In genomic region chr2:99948010-99948409, GRCh38 we compare ENCODE assay signal across 24 cellular contexts.
DNase-seq lines count a peak whose midpoint lies in the region; ATAC-seq and TF ChIP-seq lines count a peak whose summit lies in the region.
"Had no signal": no experiment of that assay in that cellular context is flagged by ENCODE, and none has a peak within 500 bp of the region (broad histone marks: within the 10 kb centered on the region; RNA-seq: fewer than 3 reads in every experiment).

No MANE protein-coding gene starts in this region.

- H4K8ac ChIP-seq in IMR-90 (ENCODE audit: low read depth in 2 of 2, low read length in 2 of 2) = no peak overlapping the region

- CTCF ChIA-PET in IMR-90 (lab: Yijun Ruan, JAX) = no interaction called here

- peaks cover 9% of the 10 kb centered on the region for H3K9me1 ChIP-seq in IMR-90 (ENCODE audit: insufficient read depth, low read length)

- no peak overlapping the region for H2BK5ac ChIP-seq in IMR-90 (ENCODE audit: low read depth, low read length, poor library complexity, severe bottlenecking)

- no peak overlapping the region for H4K5ac ChIP-seq in IMR-90 (ENCODE audit: low read depth, low read length)

- H2AK9ac ChIP-seq in IMR-90 (replicated peaks; ENCODE audit: low read depth, low read length, poor library complexity) = no peak overlapping the region

- H2AFZ ChIP-seq in IMR-90 (replicated peaks; ENCODE audit: low read length, poor library complexity) = no peak overlapping the region

- no peak overlapping the region for H3K4me3 Mint-ChIP-seq in stimulated activated effector memory CD8-positive, alpha-beta T cell treated with anti-CD3 and anti-CD28 coated beads, Interleukin-12 subunit alpha, Interleukin-12 subunit beta, amount 100 ng/mL, for 72 hours
- H3K4me3 Mint-ChIP-seq: CD14-positive monocyte; CD4-positive, alpha-beta memory T cell; CD4-positive, CD25-positive, alpha-beta regulatory T cell; CD8-positive, alpha-beta memory T cell had no signal

- no peaks in the 10 kb centered on the region for H3K27me3 ChIP-seq in IMR-90 (ENCODE audit: control insufficient read depth, insufficient read depth, low read length)
- no peaks in the 10 kb centered on the region for H3K27me3 ChIP-seq in psoas muscle (ENCODE audit: insufficient read depth in 3 of 3, low read length in 2 of 3)
- H3K27me3 ChIP-seq in foreskin keratinocyte = no peaks in the 10 kb centered on the region
- H3K27me3 ChIP-seq: BE2C, BLaER1 had no signal

- no peak overlapping the region for H2AK5ac ChIP-seq in IMR-90 (ENCODE audit: low read depth, low read length)

- no peak overlapping the region for H3K4me2 ChIP-seq in IMR-90 (ENCODE audit: low read depth, low read length)
- H3K4me2 ChIP-seq: BLaER1 had no signal

- peaks cover 7% of the 10 kb centered on the region for H3K36me3 Mint-ChIP-seq in stimulated activated effector memory CD8-positive, alpha-beta T cell treated with anti-CD3 and anti-CD28 coated beads, Interleukin-12 subunit alpha, Interleukin-12 subunit beta, amount 100 ng/mL, for 72 hours
- H3K36me3 Mint-ChIP-seq: CD4-positive, alpha-beta memory T cell; CD8-positive, alpha-beta memory T cell had no signal

- in situ Hi-C loops in IMR-90 (cut with MboI; ENCODE audit: low sequenced_read_pairs) = no loop called here

- no peak overlapping the region for H3K14ac ChIP-seq in IMR-90 (replicated peaks; ENCODE audit: low read depth, low read length)

- H3K9me3 Mint-ChIP-seq in stimulated activated effector memory CD8-positive, alpha-beta T cell treated with anti-CD3 and anti-CD28 coated beads, Interleukin-12 subunit alpha, Interleukin-12 subunit beta, amount 100 ng/mL, for 72 hours = no peaks in the 10 kb centered on the region
- H3K9me3 Mint-ChIP-seq: CD4-positive, alpha-beta memory T cell; CD8-positive, alpha-beta memory T cell had no signal

- no peak overlapping the region for H2BK120ac ChIP-seq in IMR-90 (ENCODE audit: low read depth, low read length)

- ATAC-seq in IMR-90 (ENCODE audit: low read depth) = no peak
- ATAC-seq in stimulated activated effector memory CD8-positive, alpha-beta T cell treated with anti-CD3 and anti-CD28 coated beads, Interleukin-12 subunit alpha, Interleukin-12 subunit beta, amount 100 ng/mL, for 72 hours = peak; percentile 32
- no peak for ATAC-seq in HG03457 (IDR thresholded peaks at IDR 0.05; ENCODE audit: unreplicated experiment)
- no peak for ATAC-seq in psoas muscle
- ATAC-seq in foreskin keratinocyte = no peak
- ATAC-seq: GM12878 had no signal

- H3K27ac Mint-ChIP-seq in stimulated activated effector memory CD8-positive, alpha-beta T cell treated with anti-CD3 and anti-CD28 coated beads, Interleukin-12 subunit alpha, Interleukin-12 subunit beta, amount 100 ng/mL, for 72 hours = no peak overlapping the region
- H3K27ac Mint-ChIP-seq: CD14-positive monocyte; CD4-positive, alpha-beta memory T cell; CD4-positive, CD25-positive, alpha-beta regulatory T cell; CD8-positive, alpha-beta memory T cell had no signal

- H4K91ac ChIP-seq in IMR-90 (ENCODE audit: insufficient read depth, low read depth, low read length) = 0 out of 2 replicates have a peak overlapping the region, but pooled peaks have one; percentile 1

- intact Hi-C loops in IMR-90 (cut with micrococcal nuclease) = no loop called here
- intact Hi-C loops in psoas muscle (cut with DNase I) = no loop called here

- H3K23ac ChIP-seq in IMR-90 (ENCODE audit: low read depth, low read length) = no peak overlapping the region

- H3K27ac ChIP-seq in 22Rv1 = peak overlapping the region; percentile 21; the same call in 1 of the 2 replicates
- H3K27ac ChIP-seq in IMR-90 (ENCODE audit: insufficient read depth, low read length) = no peak overlapping the region
- no peak overlapping the region for H3K27ac ChIP-seq in psoas muscle
- H3K27ac ChIP-seq in foreskin keratinocyte = no peak overlapping the region
- H3K27ac ChIP-seq: BLaER1 had no signal

- peaks cover 6 to 13% of the 10 kb centered on the region in 2 experiments; a peak in 2 of 4 replicates for H3K79me1 ChIP-seq in IMR-90 (ENCODE audit: low read depth in 1 of 2, low read length in 2 of 2)

- H3K9ac ChIP-seq in IMR-90 (ENCODE audit: low read depth, low read length) = no peak overlapping the region
- H3K9ac ChIP-seq: BLaER1 had no signal

- H3K56ac ChIP-seq in IMR-90 (ENCODE audit: extremely low read depth, insufficient read depth, low read length) = no peak overlapping the region

- no peaks in the 10 kb centered on the region for H4K20me1 ChIP-seq in IMR-90 (ENCODE audit: insufficient read depth, low read length)
- H4K20me1 ChIP-seq: BLaER1 had no signal

- no peak overlapping the region for H2BK15ac ChIP-seq in IMR-90 (ENCODE audit: low read depth, low read length)

- H3K4me1 ChIP-seq in IMR-90 (ENCODE audit: control insufficient read depth, insufficient read depth, low read length) (no peaks in the 10 kb centered on the region; the same call in 1 of the 2 replicates), psoas muscle (no peaks in the 10 kb centered on the region), foreskin keratinocyte (no peaks in the 10 kb centered on the region)
- H3K4me1 ChIP-seq: BE2C, BLaER1 had no signal

- no peak overlapping the region for H2BK20ac ChIP-seq in IMR-90 (ENCODE audit: low read depth, low read length)

- H3K9me3 ChIP-seq in IMR-90 (ENCODE audit: control insufficient read depth, insufficient read depth, low read length) (no peaks in the 10 kb centered on the region), psoas muscle (no peaks in the 10 kb centered on the region)
- H3K9me3 ChIP-seq: BE2C, BLaER1 had no signal

- no peak for TF ChIP-seq RAD21 in IMR-90 (IDR thresholded peaks at IDR 0.05; ENCODE audit: low read length)

- H3K36me3 ChIP-seq in IMR-90 (ENCODE audit: control insufficient read depth, insufficient read depth, low read length) (peaks cover 15% of the 10 kb centered on the region; the same call in 1 of the 2 replicates), psoas muscle (ENCODE audit: insufficient read depth in 1 of 2, low read depth in 1 of 2) (no peaks in the 10 kb centered on the region)
- H3K36me3 ChIP-seq: BE2C had no signal

- no peak for TF ChIP-seq POLR2A in IMR-90 (IDR thresholded peaks at IDR 0.05; ENCODE audit: low read depth, low read length)

- no peak for DNase-seq in IMR-90
- DNase-seq in stimulated activated effector memory CD8-positive, alpha-beta T cell treated with anti-CD3 and anti-CD28 coated beads, Interleukin-12 subunit alpha, Interleukin-12 subunit beta, amount 100 ng/mL, for 72 hours (ENCODE audit: low spot score in 2 of 2) = no peak
- no peak for DNase-seq in psoas muscle
- DNase-seq in foreskin keratinocyte = no peak
- DNase-seq: 8988T; ACHN; BE2C; C1 segment of cervical spinal cord; CD4-positive, alpha-beta memory T cell; CD4-positive, CD25-positive, alpha-beta regulatory T cell; CD8-positive, alpha-beta memory T cell; COR-L47; DMS 273 treated with DMSO at 0.1 percent for 48 hours; DMS153; DMS53; DMS79; DND-41; EL; GDM1 had no signal

- no peak overlapping the region for H3K18ac ChIP-seq in IMR-90 (ENCODE audit: low read depth, low read length)

- BruUV-seq in IMR-90 (replicated peaks; lab: Mats Ljungman, UMichigan) = no TSS peak

- H3K4ac ChIP-seq in IMR-90 (ENCODE audit: low read depth, low read length) = no peak overlapping the region

- WGBS in IMR-90 (ENCODE audit: extremely low coverage in 2 of 2, insufficient read length in 1 of 2), 2 experiments = no CpG with 5 or more reads among the region's 5 CpGs
- 90 to 93% (median 91%) methylated on average over 5 of the region's 5 CpGs for WGBS in psoas muscle, 3 donors

- H3K4me1 Mint-ChIP-seq in stimulated activated effector memory CD8-positive, alpha-beta T cell treated with anti-CD3 and anti-CD28 coated beads, Interleukin-12 subunit alpha, Interleukin-12 subunit beta, amount 100 ng/mL, for 72 hours = no peaks in the 10 kb centered on the region
- H3K4me1 Mint-ChIP-seq: CD8-positive, alpha-beta memory T cell had no signal

- TF ChIP-seq CTCF in 22Rv1 (IDR thresholded peaks at IDR 0.05) (no peak), IMR-90 (conservative IDR thresholded peaks at IDR 0.05; ENCODE audit: low read depth, low read length) (no peak), psoas muscle (IDR thresholded peaks at IDR 0.05) (no peak), foreskin keratinocyte (conservative IDR thresholded peaks at IDR 0.05) (no peak)

- POLR2A ChIA-PET in IMR-90 (lab: Charles Lee; ENCODE audit: unreplicated experiment) = no interaction called here

- dilution Hi-C loops in IMR-90 (cut with HindIII; ENCODE audit: low sequenced_read_pairs, unreplicated experiment) = no loop called here

- H3K4me3 ChIP-seq in IMR-90 (ENCODE audit: insufficient read depth, low read depth, low read length) = no peak overlapping the region
- H3K4me3 ChIP-seq in psoas muscle = no peak overlapping the region
- H3K4me3 ChIP-seq: BLaER1, GM12878 had no signal

TF ChIP-seq in IMR-90, 13 proteins besides CTCF, POLR2A, EP300 and RAD21 (continues in another document):
- TF ChIP-seq NFE2L2 (IDR thresholded peaks at IDR 0.05; ENCODE audit: low read depth, low read length) (no peak), MXI1 (IDR thresholded peaks at IDR 0.05; ENCODE audit: borderline replicate concordance, low read depth, low read length) (no peak), MAFK (IDR thresholded peaks at IDR 0.05; ENCODE audit: low read depth, low read length) (no peak), SMC3 (IDR thresholded peaks at IDR 0.05; ENCODE audit: low read depth, low read length) (no peak), CHD1 (IDR thresholded peaks at IDR 0.05; ENCODE audit: low read depth, low read length) (no peak), BHLHE40 (IDR thresholded peaks at IDR 0.05; ENCODE audit: low read depth, low read length) (no peak), FOS (IDR thresholded peaks at IDR 0.05; ENCODE audit: low read depth, low read length) (no peak), MAZ (IDR thresholded peaks at IDR 0.05; ENCODE audit: borderline replicate concordance, low read depth, low read length) (no peak), CEBPB (IDR thresholded peaks at IDR 0.05; ENCODE audit: low read depth, low read length) (no peak), USF2 (IDR thresholded peaks at IDR 0.05; ENCODE audit: low read depth, low read length) (no peak), RCOR1 (IDR thresholded peaks at IDR 0.05; ENCODE audit: insufficient replicate concordance, low read length) (no peak), RFX5 (IDR thresholded peaks at IDR 0.05; ENCODE audit: low read depth, low read length) (no peak)
